Comparison of ENCODE assay signal across 9 cellular contexts in genomic region chr1:96416690-96417444, GRCh38.
DNase-seq lines count a peak whose midpoint lies in the region; ATAC-seq and TF ChIP-seq lines count a peak whose summit lies in the region.
"Had no signal": no experiment of that assay in that cellular context is flagged by ENCODE, and none has a peak within 500 bp of the region (broad histone marks: within the 10 kb centered on the region; RNA-seq: fewer than 3 reads in every experiment).

No MANE protein-coding gene starts in this region.

- H3K4me1 ChIP-seq in esophagus squamous epithelium, result peaks cover 4 to 49% (median 21%) of the 10 kb centered on the region in 3 donors

- intact Hi-C loops in esophagus squamous epithelium (cut with DNase I), result no loop called here

- no peaks in the 10 kb centered on the region for H3K9me3 ChIP-seq in esophagus squamous epithelium

- H3K27me3 ChIP-seq in esophagus squamous epithelium, result no peaks in the 10 kb centered on the region

- H3K36me3 ChIP-seq in esophagus squamous epithelium, result no peaks in the 10 kb centered on the region

- DNase-seq in GM10266 (ENCODE audit: extremely low spot score) (peak; percentile 13), esophagus squamous epithelium (lab: John Stamatoyannopoulos, UW) (no peak), omental fat pad (ENCODE audit: low spot score) (no peak), NCI-H345 treated with DMSO at 0.1 percent for 48 hours (lab: John Stamatoyannopoulos, UW; ENCODE audit: unreplicated experiment) (no peak), SW480 (ENCODE audit: low spot score) (no peak), cerebellar cortex (ENCODE audit: low spot score) (no peak)
- DNase-seq: substantia nigra had no signal

- ATAC-seq in GM21423 (IDR thresholded peaks at IDR 0.05; ENCODE audit: unreplicated experiment) (peak; percentile 97), HG03378 (IDR thresholded peaks at IDR 0.05; ENCODE audit: unreplicated experiment) (peak; percentile 98), omental fat pad (ENCODE audit: low FRiP score) (no peak)

- no peak for TF ChIP-seq POLR2A in esophagus squamous epithelium (IDR thresholded peaks at IDR 0.05)

- TF ChIP-seq CTCF in GM10266 (IDR thresholded peaks at IDR 0.05; ENCODE audit: control insufficient read depth, insufficient read depth, low read depth, missing control alignments) (no peak), esophagus squamous epithelium (IDR thresholded peaks at IDR 0.05) (no peak), omental fat pad (IDR thresholded peaks at IDR 0.05) (no peak)

- peak overlapping the region in 3 of 4 donors; percentile 35 to 79 (median 65) for H3K27ac ChIP-seq in esophagus squamous epithelium

- H3K4me3 ChIP-seq in esophagus squamous epithelium, result peak overlapping the region in 1 of 4 donors; percentile 30

- 18 to 23% methylated on average over 6 of the region's 6 CpGs for WGBS in esophagus squamous epithelium, 2 donors
